In genomic region chr19:24086974-24087595, GRCh38 we compare ENCODE assay signal across 8 cellular contexts. TPM values are rescaled to one million over a fixed set of nuclear protein-coding genes. Genes with fewer than 3 reads are reported as not detected.
A peak's percentile ranks its signal among the peaks of the same experiment; 100 is the strongest.
DNase-seq lines count a peak whose midpoint lies in the region; ATAC-seq and TF ChIP-seq lines count a peak whose summit lies in the region.

ZNF254 (plus strand) TSS chr19:24087187; CDS start chr19:24087308, 121 bp downstream.

- intact Hi-C loops in activated naive CD4-positive, alpha-beta T cell treated with anti-CD3 and anti-CD28 coated beads for 36 hours (cut with micrococcal nuclease): loop anchor here (1.0 to 2.0 kb wide), 3 partner anchors 54 to 328 kb away; partner anchors contain the start of genes ZNF681 and ZNF726

- no peak within 1 kb of the TSS for H4K8ac ChIP-seq in neuronal stem cell (ENCODE audit: low read depth, low read length)

- no peak within 1 kb of the TSS for H4K91ac ChIP-seq in neuronal stem cell (ENCODE audit: low read depth, low read length, poor library complexity)

- H2AFZ ChIP-seq in neuronal stem cell (ENCODE audit: low read length): peak within 1 kb of the TSS; percentile 85

- no peak within 1 kb of the TSS for H2BK15ac ChIP-seq in neuronal stem cell (ENCODE audit: low read length)

- H2BK5ac ChIP-seq in neuronal stem cell (ENCODE audit: low read length): no peak within 1 kb of the TSS

- H3K9me3 ChIP-seq in gastroesophageal sphincter: no peaks in the 10 kb centered on the region
- H3K9me3 ChIP-seq in neuronal stem cell (replicated peaks in 1 of 2; ENCODE audit: control insufficient read depth in 2 of 2, insufficient read depth in 1 of 2, low read depth in 1 of 2, low read length in 2 of 2): peaks cover 2 to 30% of the 10 kb centered on the region in 2 donors
- H3K9me3 ChIP-seq in subcutaneous abdominal adipose tissue (ENCODE audit: control insufficient read depth in 5 of 5, low read length in 5 of 5): no peaks in the 10 kb centered on the region

- peak within 1 kb of the TSS; percentile 83 for H3K27ac Mint-ChIP-seq in activated naive CD4-positive, alpha-beta T cell treated with anti-CD3 and anti-CD28 coated beads for 36 hours

- H3K36me3 Mint-ChIP-seq in activated naive CD4-positive, alpha-beta T cell treated with anti-CD3 and anti-CD28 coated beads for 36 hours (ENCODE audit: low read depth): peaks cover 25% of the 10 kb centered on the region

- ATAC-seq in GM19463 (IDR thresholded peaks at IDR 0.05; ENCODE audit: unreplicated experiment): peak; percentile 100
- ATAC-seq in gastroesophageal sphincter: peak; percentile 98

- peak within 1 kb of the TSS; percentile 22 for H3K14ac ChIP-seq in neuronal stem cell (ENCODE audit: low read length)

- H3K4ac ChIP-seq in neuronal stem cell (ENCODE audit: low read length): no peak within 1 kb of the TSS

- H3K4me1 Mint-ChIP-seq in activated naive CD4-positive, alpha-beta T cell treated with anti-CD3 and anti-CD28 coated beads for 36 hours (ENCODE audit: low read depth): peaks cover 2% of the 10 kb centered on the region

- H3K9ac ChIP-seq in neuronal stem cell (ENCODE audit: low read depth, low read length, poor library complexity) (peak within 1 kb of the TSS; percentile 85), subcutaneous abdominal adipose tissue (ENCODE audit: low read length in 5 of 5) (peak within 1 kb of the TSS; percentile 89 to 99 (median 98))

- H3K23ac ChIP-seq in neuronal stem cell (ENCODE audit: low read depth, low read length, poor library complexity): peak within 1 kb of the TSS; percentile 76

- no peaks in the 10 kb centered on the region for H3K27me3 Mint-ChIP-seq in activated naive CD4-positive, alpha-beta T cell treated with anti-CD3 and anti-CD28 coated beads for 36 hours (ENCODE audit: low read depth)

- H3K4me2 ChIP-seq in neuronal stem cell (ENCODE audit: insufficient read depth, low read length, poor library complexity, severe bottlenecking): no peak within 1 kb of the TSS

- H3K79me1 ChIP-seq in neuronal stem cell (ENCODE audit: low read depth, low read length): peaks cover 2% of the 10 kb centered on the region

- no peak for TF ChIP-seq EP300 in gastroesophageal sphincter (IDR thresholded peaks at IDR 0.05)

- DNase-seq in CD1c-positive myeloid dendritic cell (ENCODE audit: extremely low spot score) (peak; percentile 92), HS-27A (ENCODE audit: low read depth) (peak; percentile 33), neuronal stem cell (ENCODE audit: low spot score) (peak; percentile 94)
- peak; percentile 92 for DNase-seq in activated naive CD4-positive, alpha-beta T cell treated with anti-CD3 and anti-CD28 coated beads for 36 hours

- no peak within 1 kb of the TSS for H2BK120ac ChIP-seq in neuronal stem cell (ENCODE audit: low read depth, low read length)

- CTCF ChIA-PET in activated naive CD4-positive, alpha-beta T cell treated with anti-CD3 and anti-CD28 coated beads for 36 hours (lab: Charles Lee): interaction anchor here (0.6 to 1.0 kb wide), 5 partner anchors 12 to 455 kb away, joined by 3 to 5 read pairs (median 4); no protein-coding TSS in a partner anchor

- 0 to 2% methylated on average over 7 to 9 of the region's 23 CpGs for WGBS in gastroesophageal sphincter (ENCODE audit: low coverage in 1 of 2), 2 donors
- no CpG with 5 or more reads among the region's 23 CpGs for WGBS in neuronal stem cell (ENCODE audit: extremely low coverage in 2 of 2, insufficient read length in 2 of 2, insufficient replicate concordance in 1 of 2), 2 donors

- H3K4me3 Mint-ChIP-seq in activated naive CD4-positive, alpha-beta T cell treated with anti-CD3 and anti-CD28 coated beads for 36 hours: peak within 1 kb of the TSS; percentile 88

- H3K9me3 Mint-ChIP-seq in activated naive CD4-positive, alpha-beta T cell treated with anti-CD3 and anti-CD28 coated beads for 36 hours: peaks cover 9% of the 10 kb centered on the region

- no peaks in the 10 kb centered on the region for H3K27me3 ChIP-seq in gastroesophageal sphincter
- H3K27me3 ChIP-seq in neuronal stem cell (ENCODE audit: control insufficient read depth in 3 of 3, insufficient read depth in 3 of 3, low read depth in 1 of 3, low read length in 3 of 3): no peaks in the 10 kb centered on the region
- no peaks in the 10 kb centered on the region for H3K27me3 ChIP-seq in subcutaneous abdominal adipose tissue (ENCODE audit: control insufficient read depth in 5 of 5, insufficient read depth in 4 of 5, low read length in 5 of 5)

- H2AK5ac ChIP-seq in neuronal stem cell (ENCODE audit: low read depth, low read length): no peak within 1 kb of the TSS

- H3K18ac ChIP-seq in neuronal stem cell (ENCODE audit: low read length): peak within 1 kb of the TSS; percentile 85

- peak within 1 kb of the TSS; percentile 48 to 71 for H3K4me3 ChIP-seq in gastroesophageal sphincter
- H3K4me3 ChIP-seq in neuronal stem cell (ENCODE audit: low read length in 2 of 2): peak within 1 kb of the TSS; percentile 76 to 97
- H3K4me3 ChIP-seq in subcutaneous abdominal adipose tissue (ENCODE audit: low read depth in 1 of 5, low read length in 5 of 5): peak within 1 kb of the TSS; percentile 92 to 99 (median 96)

- H3K36me3 ChIP-seq in gastroesophageal sphincter (peaks cover 0 to 4% of the 10 kb centered on the region in 2 donors), neuronal stem cell (replicated peaks in 1 of 2; ENCODE audit: control insufficient read depth in 2 of 2, insufficient read depth in 2 of 2, low read length in 2 of 2) (peaks cover 10 to 65% of the 10 kb centered on the region in 2 donors), subcutaneous abdominal adipose tissue (ENCODE audit: control insufficient read depth in 5 of 5, insufficient read depth in 5 of 5, low read length in 5 of 5) (peaks cover 0 to under 1% (median 0%) of the 10 kb centered on the region in 5 donors)

- H3K4me1 ChIP-seq in gastroesophageal sphincter (peaks cover 0 to 20% (median 5%) of the 10 kb centered on the region in 3 donors), neuronal stem cell (ENCODE audit: control insufficient read depth in 2 of 2, insufficient read depth in 1 of 2, low read depth in 1 of 2, low read length in 2 of 2) (no peaks in the 10 kb centered on the region), subcutaneous abdominal adipose tissue (ENCODE audit: control insufficient read depth in 5 of 5, insufficient read depth in 5 of 5, low read length in 5 of 5) (peaks cover 0 to 13% (median 4%) of the 10 kb centered on the region in 5 donors)

- no peak within 1 kb of the TSS for H2BK12ac ChIP-seq in neuronal stem cell (ENCODE audit: low read length)

- TF ChIP-seq POLR2A in Raji (IDR thresholded peaks at IDR 0.05; ENCODE audit: insufficient read depth, low read depth, low read length): peak; percentile 83
- peak; percentile 47 to 51 for TF ChIP-seq POLR2A in gastroesophageal sphincter (IDR thresholded peaks at IDR 0.05)

- peak within 1 kb of the TSS; percentile 57 to 86 (median 84) for H3K27ac ChIP-seq in gastroesophageal sphincter
- H3K27ac ChIP-seq in neuronal stem cell (replicated peaks; ENCODE audit: low read length): peak within 1 kb of the TSS; percentile 93
- peak within 1 kb of the TSS; percentile 78 for H3K27ac ChIP-seq in subcutaneous abdominal adipose tissue (ENCODE audit: low read depth, low read length)

- peak in 2 of 4 experiments; percentile 2 to 12 for TF ChIP-seq CTCF in gastroesophageal sphincter (IDR thresholded peaks at IDR 0.05)

RNA-seq across cellular contexts. Expression of gene ZNF254, which starts in this region (rescaled TPM):
- 1 to 10 TPM; 6.6 to 7.5 TPM for total RNA-seq in activated naive CD4-positive, alpha-beta T cell treated with anti-CD3 and anti-CD28 coated beads for 36 hours
- total RNA-seq in gastroesophageal sphincter: 10 to 100 TPM; 10.0 to 22.6 (median 13.5) TPM
- 37.5 TPM for polyA plus RNA-seq in neuronal stem cell (2013, experiment 1 of 2)
- polyA plus RNA-seq in neuronal stem cell (2013, experiment 2 of 2): 38.7 TPM

Comparison
In these comparisons a context has a peak if more than half of its experiments do, and no peak if none do; other contexts are left out.
1. Peak in every context shown above with its lines: DNase-seq, ATAC-seq, H3K4me3 ChIP-seq and H3K27ac ChIP-seq.
2. DNase-seq: peak in every context shown above with its lines; median percentile 94 in neuronal stem cell; 92 in CD1c-positive myeloid dendritic cell; 92 in activated naive CD4-positive, alpha-beta T cell treated with anti-CD3 and anti-CD28 coated beads for 36 hours; 33 in HS-27A.